Comparison of ENCODE assay signal across 26 cellular contexts in the genomic region with DNA sequence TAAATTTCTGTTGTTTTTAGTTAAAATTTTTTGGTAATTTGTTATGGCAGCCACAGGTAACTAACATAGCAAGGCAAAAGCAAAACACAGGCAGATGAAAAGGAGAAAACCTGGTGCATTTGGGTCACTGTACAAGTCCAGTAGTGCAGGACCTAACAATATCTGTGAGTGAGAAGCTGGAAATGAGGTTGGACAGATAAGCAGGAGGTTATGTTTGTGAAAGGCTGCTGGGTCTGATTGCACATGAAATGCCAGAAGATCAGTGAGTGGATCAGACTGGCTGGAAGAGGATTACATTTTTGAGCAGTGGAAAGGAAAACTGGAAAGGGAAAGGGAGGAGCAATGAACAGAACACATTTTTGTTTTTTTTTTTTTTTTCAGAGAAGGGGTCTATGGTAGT.
"Had no signal": no experiment of that assay in that cellular context is flagged by ENCODE, and none has a peak within 500 bp of the region (broad histone marks: within the 10 kb centered on the region; RNA-seq: fewer than 3 reads in every experiment).

No MANE protein-coding gene starts in this region.

- H3K4me1 ChIP-seq: lower lobe of right lung, neural progenitor cell, parathyroid adenoma, psoas muscle, stomach, testis, thyroid gland, transverse colon, upper lobe of left lung, vagina had no signal

- H3K79me2 ChIP-seq: parathyroid adenoma had no signal

- H3K27ac ChIP-seq: lower lobe of right lung, neural progenitor cell, neutrophil, parathyroid adenoma, psoas muscle, skin epidermis, stomach, testis, thyroid gland, transverse colon, upper lobe of left lung, vagina had no signal

- H3K4me1 Mint-ChIP-seq: naive thymus-derived CD8-positive, alpha-beta T cell; nephron; stimulated activated naive B cell treated with anti-CD40 and anti-IgM and Interleukin-4, amounts not matched to agents 10 μg/mL and 1 μg/mL and 100 μg/mL, for 72 hours had no signal

- H3K36me3 ChIP-seq: lower lobe of right lung, neural progenitor cell, neutrophil, stomach, thyroid gland, transverse colon, upper lobe of left lung, vagina had no signal

- H3K27me3 Mint-ChIP-seq: naive thymus-derived CD8-positive, alpha-beta T cell; stimulated activated naive B cell treated with anti-CD40 and anti-IgM and Interleukin-4, amounts not matched to agents 10 μg/mL and 1 μg/mL and 100 μg/mL, for 72 hours had no signal

- H3K27ac Mint-ChIP-seq: naive thymus-derived CD8-positive, alpha-beta T cell; neural progenitor cell; stimulated activated naive B cell treated with anti-CD40 and anti-IgM and Interleukin-4, amounts not matched to agents 10 μg/mL and 1 μg/mL and 100 μg/mL, for 72 hours had no signal

- H3K27me3 ChIP-seq: neural progenitor cell, neutrophil, stomach, testis, thyroid gland, transverse colon, upper lobe of left lung, vagina had no signal

- H2AFZ ChIP-seq: neural progenitor cell, parathyroid adenoma had no signal

- H3K4me3 ChIP-seq: lower lobe of right lung, neural progenitor cell, psoas muscle, skin epidermis, stomach, testis, thyroid gland, transverse colon, upper lobe of left lung, vagina had no signal

- H3K36me3 Mint-ChIP-seq: naive thymus-derived CD8-positive, alpha-beta T cell; stimulated activated naive B cell treated with anti-CD40 and anti-IgM and Interleukin-4, amounts not matched to agents 10 μg/mL and 1 μg/mL and 100 μg/mL, for 72 hours had no signal

- H3K4me3 Mint-ChIP-seq: naive thymus-derived CD8-positive, alpha-beta T cell; nephron; neural progenitor cell; stimulated activated naive B cell treated with anti-CD40 and anti-IgM and Interleukin-4, amounts not matched to agents 10 μg/mL and 1 μg/mL and 100 μg/mL, for 72 hours had no signal

- DNase-seq: head of caudate nucleus; hypothalamus; left ventricle myocardium superior; lower lobe of right lung; mammary epithelial cell; mesenchymal stem cell; naive thymus-derived CD8-positive, alpha-beta T cell; occipital lobe; psoas muscle; stimulated activated CD4-positive, alpha-beta T cell treated with anti-CD3 and anti-CD28 coated beads, Interleukin-12 subunit alpha, Interleukin-12 subunit beta, amount 100 ng/mL, for 4 hours; stimulated activated CD4-positive, alpha-beta T cell treated with anti-CD3 and anti-CD28 coated beads, Interleukin-15, amount 100 ng/mL, for 24 hours; stimulated activated CD4-positive, alpha-beta T cell treated with anti-CD3 and anti-CD28 coated beads, Interleukin-2, amount 100 ng/mL, for 24 hours; stimulated activated CD4-positive, alpha-beta T cell treated with anti-CD3 and anti-CD28 coated beads, Interleukin-4, amount 100 ng/mL, for 1 hour; stimulated activated naive B cell treated with anti-CD40 and anti-IgM and Interleukin-4, amounts not matched to agents 10 μg/mL and 1 μg/mL and 100 μg/mL, for 72 hours; stimulated activated naive CD8-positive, alpha-beta T cell treated with anti-CD3 and anti-CD28 coated beads, Interleukin-15, Interleukin-2, amounts not matched to agents 100 U/mL and 50 U/mL, for 24 hours; stomach; testis; thyroid gland; transverse colon; upper lobe of left lung had no signal

- H3K4me2 ChIP-seq: neural progenitor cell had no signal

- H3K9me3 ChIP-seq: lower lobe of right lung, neutrophil, psoas muscle, stomach, testis, thyroid gland, transverse colon, upper lobe of left lung, vagina had no signal
